ENCODE assay signal across 4 cellular contexts in the genomic region with DNA sequence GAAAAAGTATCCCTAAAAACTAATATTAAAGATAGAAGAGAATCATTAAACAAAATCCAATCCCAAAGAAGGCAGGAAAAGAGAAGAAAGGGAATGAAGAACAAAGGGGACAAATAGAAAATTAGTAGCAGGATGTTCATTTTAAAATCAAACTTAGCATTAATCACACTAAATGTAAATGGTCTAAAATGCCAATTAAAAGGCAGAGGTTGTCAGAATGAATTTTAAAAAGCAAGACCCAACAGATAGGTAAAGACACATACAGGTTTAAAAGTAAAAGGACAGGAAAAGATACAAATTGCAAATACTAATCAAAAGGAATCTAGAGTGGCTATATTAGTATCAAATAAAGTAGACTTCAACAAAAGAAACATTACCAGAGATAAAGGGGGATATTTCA.
A peak's percentile ranks its signal among the peaks of the same experiment; 100 is the strongest.
TF ChIP-seq lines count a peak whose summit lies in the region.

No MANE protein-coding gene starts in this region.

TF ChIP-seq in A549, 52 proteins besides CTCF, POLR2A, EP300 and RAD21:
- TF ChIP-seq KDM1A (IDR thresholded peaks at IDR 0.05; ENCODE audit: low read depth) (peak; percentile 61; the same call in 1 of the 2 replicates), FOSB (CRISPR knock-in tag; IDR thresholded peaks at IDR 0.05) (no peak)
TF ChIP-seq in A549: peak in this region for 1.

TF ChIP-seq in HCT116, 20 proteins besides CTCF, POLR2A, EP300 and RAD21:
- TF ChIP-seq JUND (IDR thresholded peaks at IDR 0.05) (no peak), TCF7L2 (IDR thresholded peaks at IDR 0.05; ENCODE audit: borderline replicate concordance, extremely low read depth, insufficient read depth, insufficient read length) (no peak), FOSL1 (IDR thresholded peaks at IDR 0.05; ENCODE audit: low read depth) (no peak), SIN3A (IDR thresholded peaks at IDR 0.05; ENCODE audit: low read depth) (no peak), SRF (IDR thresholded peaks at IDR 0.05; ENCODE audit: low read depth) (no peak), CBX3 (IDR thresholded peaks at IDR 0.05; ENCODE audit: low read depth) (peak; percentile 57; the same call in 1 of the 2 replicates)

TF ChIP-seq in GM12878, 131 proteins besides CTCF, POLR2A, EP300 and RAD21:
- TF ChIP-seq FOS (IDR thresholded peaks at IDR 0.05; ENCODE audit: borderline replicate concordance, extremely low read depth, insufficient read length) (no peak), IKZF2 (IDR thresholded peaks at IDR 0.05) (no peak), CHD1 (IDR thresholded peaks at IDR 0.05; ENCODE audit: low read depth, low read length) (no peak), SREBF1 (IDR thresholded peaks at IDR 0.05; ENCODE audit: low read length) (no peak), CBX3 (IDR thresholded peaks at IDR 0.05; ENCODE audit: borderline replicate concordance, low read depth) (no peak; the same call in 1 of the 2 replicates), RELA (IDR thresholded peaks at IDR 0.05; ENCODE audit: borderline replicate concordance, partially characterized antibody) (no peak), POU2F2 (IDR thresholded peaks at IDR 0.05; ENCODE audit: borderline replicate concordance, low read depth, low read length) (no peak), PML (IDR thresholded peaks at IDR 0.05; ENCODE audit: low read length) (no peak), KDM1A (IDR thresholded peaks at IDR 0.05; ENCODE audit: borderline replicate concordance) (peak; percentile 87; the same call in 1 of the 2 replicates), KLF5 (IDR thresholded peaks at IDR 0.05; ENCODE audit: partially characterized antibody) (peak; percentile 38)
- TF ChIP-seq, protein P1, sequence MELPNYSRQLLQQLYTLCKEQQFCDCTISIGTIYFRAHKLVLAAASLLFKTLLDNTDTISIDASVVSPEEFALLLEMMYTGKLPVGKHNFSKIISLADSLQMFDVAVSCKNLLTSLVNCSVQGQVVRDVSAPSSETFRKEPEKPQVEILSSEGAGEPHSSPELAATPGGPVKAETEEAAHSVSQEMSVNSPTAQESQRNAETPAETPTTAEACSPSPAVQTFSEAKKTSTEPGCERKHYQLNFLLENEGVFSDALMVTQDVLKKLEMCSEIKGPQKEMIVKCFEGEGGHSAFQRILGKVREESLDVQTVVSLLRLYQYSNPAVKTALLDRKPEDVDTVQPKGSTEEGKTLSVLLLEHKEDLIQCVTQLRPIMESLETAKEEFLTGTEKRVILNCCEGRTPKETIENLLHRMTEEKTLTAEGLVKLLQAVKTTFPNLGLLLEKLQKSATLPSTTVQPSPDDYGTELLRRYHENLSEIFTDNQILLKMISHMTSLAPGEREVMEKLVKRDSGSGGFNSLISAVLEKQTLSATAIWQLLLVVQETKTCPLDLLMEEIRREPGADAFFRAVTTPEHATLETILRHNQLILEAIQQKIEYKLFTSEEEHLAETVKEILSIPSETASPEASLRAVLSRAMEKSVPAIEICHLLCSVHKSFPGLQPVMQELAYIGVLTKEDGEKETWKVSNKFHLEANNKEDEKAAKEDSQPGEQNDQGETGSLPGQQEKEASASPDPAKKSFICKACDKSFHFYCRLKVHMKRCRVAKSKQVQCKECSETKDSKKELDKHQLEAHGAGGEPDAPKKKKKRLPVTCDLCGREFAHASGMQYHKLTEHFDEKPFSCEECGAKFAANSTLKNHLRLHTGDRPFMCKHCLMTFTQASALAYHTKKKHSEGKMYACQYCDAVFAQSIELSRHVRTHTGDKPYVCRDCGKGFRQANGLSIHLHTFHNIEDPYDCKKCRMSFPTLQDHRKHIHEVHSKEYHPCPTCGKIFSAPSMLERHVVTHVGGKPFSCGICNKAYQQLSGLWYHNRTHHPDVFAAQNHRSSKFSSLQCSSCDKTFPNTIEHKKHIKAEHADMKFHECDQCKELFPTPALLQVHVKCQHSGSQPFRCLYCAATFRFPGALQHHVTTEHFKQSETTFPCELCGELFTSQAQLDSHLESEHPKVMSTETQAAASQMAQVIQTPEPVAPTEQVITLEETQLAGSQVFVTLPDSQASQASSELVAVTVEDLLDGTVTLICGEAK (IDR thresholded peaks at IDR 0.05; ENCODE audit: borderline replicate concordance), result no peak

TF ChIP-seq in GM12891, 5 proteins besides CTCF, POLR2A, EP300 and RAD21:
- no peak for TF ChIP-seq POU2F2 (IDR thresholded peaks at IDR 0.05; ENCODE audit: low read depth, low read length)
- no peak for TF ChIP-seq SPI1 (IDR thresholded peaks at IDR 0.05; ENCODE audit: low read depth, low read length)
- no peak for TF ChIP-seq TAF1 (IDR thresholded peaks at IDR 0.05; ENCODE audit: low read depth, low read length)
- TF ChIP-seq PAX5 (IDR thresholded peaks at IDR 0.05; ENCODE audit: insufficient read depth, low read length, severe bottlenecking), result no peak
- TF ChIP-seq POLR2AphosphoS5 (IDR thresholded peaks at IDR 0.05; ENCODE audit: low read depth, low read length), result no peak
